Comparison of ENCODE assay signal across 8 cellular contexts in the genomic region with DNA sequence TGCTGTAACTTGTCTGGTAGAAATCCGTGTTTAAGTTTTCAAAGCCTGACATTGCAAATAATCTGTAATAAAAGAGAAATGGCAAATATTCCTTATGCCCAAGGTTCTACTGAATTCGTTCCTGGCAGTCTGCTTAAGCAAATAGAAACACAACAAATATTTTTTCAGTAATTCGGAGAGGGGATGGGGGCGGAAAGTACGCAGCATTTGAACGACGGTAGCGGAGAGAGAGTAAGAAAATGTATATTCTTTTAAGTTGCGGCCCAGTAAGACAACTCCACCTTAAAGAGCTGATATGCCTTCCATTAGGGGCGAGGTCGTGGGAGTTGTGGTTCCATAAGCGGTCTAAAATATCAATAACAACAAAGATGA. TPM values are rescaled to one million over a fixed set of nuclear protein-coding genes. Genes with fewer than 3 reads are reported as not detected.
DNase-seq lines count a peak whose midpoint lies in the region; ATAC-seq, FAIRE-seq and TF ChIP-seq lines count a peak whose summit lies in the region.

No MANE protein-coding gene starts in this region.

- DNase-seq in GM12865 (ENCODE audit: low read depth) (no peak), MG63 (no peak), endothelial cell (ENCODE audit: low spot score) (no peak), pancreas (no peak), AG20443 (ENCODE audit: low spot score) (no peak), Ammon's horn (ENCODE audit: low spot score) (no peak), AG08395 (ENCODE audit: low spot score) (no peak)
- no peak for DNase-seq in activated CD4-positive, alpha-beta T cell treated with anti-CD3 and anti-CD28 coated beads, Interleukin-2, amount 50 U/mL, for 1 hour

- H3K27me3 Mint-ChIP-seq in endothelial cell (ENCODE audit: unreplicated experiment), result peaks cover 1% of the 10 kb centered on the region

- H3K9me3 Mint-ChIP-seq in endothelial cell (ENCODE audit: unreplicated experiment), result no peaks in the 10 kb centered on the region

- H3K9me3 ChIP-seq in MG63 (no peaks in the 10 kb centered on the region), pancreas (no peaks in the 10 kb centered on the region)

- H3K4me1 Mint-ChIP-seq in endothelial cell (ENCODE audit: unreplicated experiment), result peaks cover 24% of the 10 kb centered on the region

- WGBS in pancreas, 2 donors, result 0 to 1% methylated on average over 12 of the region's 12 CpGs

- FAIRE-seq in pancreas (lab: Jason Lieb, UNC), result no peak

- no peaks in the 10 kb centered on the region for H3K36me3 Mint-ChIP-seq in endothelial cell (ENCODE audit: low read depth, unreplicated experiment)

- H3K4me1 ChIP-seq in pancreas, result peaks cover 9 to 24% (median 21%) of the 10 kb centered on the region in 3 donors

- H3K27ac ChIP-seq in pancreas, result peak overlapping the region; percentile 48 to 78 (median 68)

- H3K36me3 ChIP-seq in MG63 (peaks cover 48% of the 10 kb centered on the region), pancreas (peaks cover 0 to 12% (median 0%) of the 10 kb centered on the region in 3 donors)

- ATAC-seq in pancreas, result peak; percentile 1 to 21 (median 6)

- TF ChIP-seq CTCF in GM12865 (IDR thresholded peaks at IDR 0.05; ENCODE audit: insufficient read depth, low read depth, low read length, missing control alignments) (no peak), endothelial cell (IDR thresholded peaks at IDR 0.05; ENCODE audit: unreplicated experiment) (no peak), pancreas (IDR thresholded peaks at IDR 0.05) (no peak)

- intact Hi-C loops in pancreas (cut with DNase I), result no loop called here

- H3K27me3 ChIP-seq in MG63 (no peaks in the 10 kb centered on the region), pancreas (no peaks in the 10 kb centered on the region)

- H3K4me3 Mint-ChIP-seq in endothelial cell (ENCODE audit: unreplicated experiment), result peak overlapping the region; percentile 92

- peak overlapping the region; percentile 67 for H3K27ac Mint-ChIP-seq in endothelial cell (ENCODE audit: unreplicated experiment)

- H3K4me3 ChIP-seq in GM12865 (ENCODE audit: low read depth, low read length) (peak overlapping the region; percentile 85), MG63 (peak overlapping the region; percentile 81), pancreas (peak overlapping the region; percentile 72 to 82 (median 78))

RNA-seq across cellular contexts. Expression of a gene that starts 0.6 kb away (rescaled TPM):
- total RNA-seq in MG63 (2014; rRNA removed; shearing (Covaris generic); ENCODE audit: low replicate concordance), result 111 and 199 TPM in 2 replicates
- total RNA-seq in endothelial cell (ENCODE audit: unreplicated experiment) (47.8 TPM), pancreas (10 to 100 TPM; 27.0 to 41.6 (median 34.8) TPM)
- 10 to 100 TPM in 1 of 2 donors, 1 to 10 TPM in 1; 5.6 to 13.9 TPM for polyA plus RNA-seq in pancreas

RNA-seq across cellular contexts. Expression of a gene that starts 0.8 kb away (rescaled TPM):
- 0.02 and 0.13 TPM in 2 replicates for total RNA-seq in MG63 (2014; rRNA removed; shearing (Covaris generic); ENCODE audit: low replicate concordance)
- total RNA-seq in endothelial cell (ENCODE audit: unreplicated experiment) (0.44 TPM), pancreas (1 to 10 TPM; 1.7 to 6.6 (median 3.7) TPM)
- polyA plus RNA-seq in pancreas, result under 1 TPM; 0.57 to 0.99 TPM
